Comparison of ENCODE assay signal across 2 cellular contexts in the genomic region with DNA sequence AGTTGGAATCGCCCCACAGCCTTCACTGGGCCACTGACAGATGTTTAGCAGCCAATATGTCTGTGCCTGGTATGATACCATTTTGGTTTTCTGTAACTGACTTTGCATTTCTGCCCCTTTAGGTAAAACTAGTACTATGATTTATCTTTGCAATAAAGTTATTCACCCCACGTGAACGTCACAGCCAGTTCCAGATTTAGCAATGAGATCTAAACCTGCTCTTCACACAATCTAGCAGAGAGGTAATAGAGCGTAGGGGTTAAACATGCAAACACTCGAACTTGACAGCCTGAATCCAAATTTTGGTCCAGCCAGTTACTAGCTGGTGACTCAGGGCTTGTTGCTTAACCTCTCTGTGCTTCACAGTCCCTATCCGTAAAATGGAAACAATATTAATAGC.
TF ChIP-seq lines count a peak whose summit lies in the region.

No MANE protein-coding gene starts in this region.

TF ChIP-seq in HepG2, 621 proteins besides CTCF, POLR2A, EP300 and RAD21:
- no peak for TF ChIP-seq DMAP1 (CRISPR knock-in tag; IDR thresholded peaks at IDR 0.05)
- TF ChIP-seq, protein P1, sequence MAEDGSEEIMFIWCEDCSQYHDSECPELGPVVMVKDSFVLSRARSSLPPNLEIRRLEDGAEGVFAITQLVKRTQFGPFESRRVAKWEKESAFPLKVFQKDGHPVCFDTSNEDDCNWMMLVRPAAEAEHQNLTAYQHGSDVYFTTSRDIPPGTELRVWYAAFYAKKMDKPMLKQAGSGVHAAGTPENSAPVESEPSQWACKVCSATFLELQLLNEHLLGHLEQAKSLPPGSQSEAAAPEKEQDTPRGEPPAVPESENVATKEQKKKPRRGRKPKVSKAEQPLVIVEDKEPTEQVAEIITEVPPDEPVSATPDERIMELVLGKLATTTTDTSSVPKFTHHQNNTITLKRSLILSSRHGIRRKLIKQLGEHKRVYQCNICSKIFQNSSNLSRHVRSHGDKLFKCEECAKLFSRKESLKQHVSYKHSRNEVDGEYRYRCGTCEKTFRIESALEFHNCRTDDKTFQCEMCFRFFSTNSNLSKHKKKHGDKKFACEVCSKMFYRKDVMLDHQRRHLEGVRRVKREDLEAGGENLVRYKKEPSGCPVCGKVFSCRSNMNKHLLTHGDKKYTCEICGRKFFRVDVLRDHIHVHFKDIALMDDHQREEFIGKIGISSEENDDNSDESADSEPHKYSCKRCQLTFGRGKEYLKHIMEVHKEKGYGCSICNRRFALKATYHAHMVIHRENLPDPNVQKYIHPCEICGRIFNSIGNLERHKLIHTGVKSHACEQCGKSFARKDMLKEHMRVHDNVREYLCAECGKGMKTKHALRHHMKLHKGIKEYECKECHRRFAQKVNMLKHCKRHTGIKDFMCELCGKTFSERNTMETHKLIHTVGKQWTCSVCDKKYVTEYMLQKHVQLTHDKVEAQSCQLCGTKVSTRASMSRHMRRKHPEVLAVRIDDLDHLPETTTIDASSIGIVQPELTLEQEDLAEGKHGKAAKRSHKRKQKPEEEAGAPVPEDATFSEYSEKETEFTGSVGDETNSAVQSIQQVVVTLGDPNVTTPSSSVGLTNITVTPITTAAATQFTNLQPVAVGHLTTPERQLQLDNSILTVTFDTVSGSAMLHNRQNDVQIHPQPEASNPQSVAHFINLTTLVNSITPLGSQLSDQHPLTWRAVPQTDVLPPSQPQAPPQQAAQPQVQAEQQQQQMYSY (CRISPR knock-in tag; IDR thresholded peaks at IDR 0.05) = 0 out of 2 replicates have a peak, but pooled peaks have one; percentile 11

TF ChIP-seq in H1, 55 proteins besides CTCF, POLR2A, EP300 and RAD21:
- TF ChIP-seq RFX5 (IDR thresholded peaks at IDR 0.05; ENCODE audit: borderline replicate concordance, low read depth, low read length) = no peak
- no peak for TF ChIP-seq SAP30 (IDR thresholded peaks at IDR 0.05; ENCODE audit: insufficient read depth, insufficient replicate concordance, low read length)
- TF ChIP-seq KDM1A (IDR thresholded peaks at IDR 0.05; ENCODE audit: borderline replicate concordance, low read length) = 0 out of 2 replicates have a peak, but pooled peaks have one; percentile 25
